ENCODE assay signal across 15 cellular contexts in the genomic region with DNA sequence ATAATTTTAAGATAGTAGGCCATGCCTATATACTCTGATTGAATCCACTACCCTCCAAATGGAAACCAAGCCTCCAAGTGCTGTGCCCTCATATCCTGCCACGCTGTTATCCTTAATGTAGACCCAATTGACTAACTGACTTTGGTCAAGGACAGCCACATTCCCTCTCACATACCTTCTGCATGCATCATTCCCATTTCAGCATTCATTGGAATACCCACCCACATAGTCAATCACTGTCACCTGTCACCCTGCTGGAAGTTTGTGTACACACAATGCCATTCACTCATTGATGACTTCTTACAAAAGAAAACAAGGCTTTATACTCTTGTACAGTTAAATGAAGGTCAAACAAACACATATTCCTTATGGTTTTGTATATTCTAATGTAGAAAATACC.
DNase-seq lines count a peak whose midpoint lies in the region; ATAC-seq and TF ChIP-seq lines count a peak whose summit lies in the region.
"Had no signal": no experiment of that assay in that cellular context is flagged by ENCODE, and none has a peak within 500 bp of the region (broad histone marks: within the 10 kb centered on the region; RNA-seq: fewer than 3 reads in every experiment).

No MANE protein-coding gene starts in this region.

- H3K4me3 ChIP-seq in neural cell (ENCODE audit: low read length) = no peak overlapping the region
- H3K4me3 ChIP-seq: K562 had no signal

- ATAC-seq in HG02588 (IDR thresholded peaks at IDR 0.05; ENCODE audit: unreplicated experiment) = no peak
- ATAC-seq: CD8-positive, alpha-beta T cell; K562 had no signal

- no peaks in the 10 kb centered on the region for H3K36me3 ChIP-seq in neural cell (ENCODE audit: insufficient read depth, low read length)
- H3K36me3 ChIP-seq: BE2C had no signal

- no peaks in the 10 kb centered on the region for H3K79me2 ChIP-seq in neural cell (replicated peaks; ENCODE audit: insufficient read depth, low read length)

- TF ChIP-seq EP300 in neural cell (conservative IDR thresholded peaks at IDR 0.05; ENCODE audit: poor library complexity, severe bottlenecking) = peak; percentile 52

- TF ChIP-seq RAD21 in neural cell (conservative IDR thresholded peaks at IDR 0.05) = no peak

- H3K9me2 ChIP-seq in neural cell (ENCODE audit: insufficient read depth, low read length) = no peaks in the 10 kb centered on the region

- H4K20me1 ChIP-seq in neural cell (ENCODE audit: insufficient read depth) = no peaks in the 10 kb centered on the region

- CTCF ChIA-PET in HEK293T (lab: Yijun Ruan, JAX) = no interaction called here

- no peak overlapping the region for H2AFZ ChIP-seq in neural cell (ENCODE audit: low read depth, low read length)

- in situ Hi-C loops in Caki2 (cut with HindIII; ENCODE audit: low pct_unique_long_range_greater_than_20kb, low sequenced_read_pairs) = no loop called here

- no peaks in the 10 kb centered on the region for H3K9me3 ChIP-seq in neural cell (ENCODE audit: low read length)
- H3K9me3 ChIP-seq: BE2C had no signal

- POLR2A ChIA-PET in HEK293T (lab: Yijun Ruan, JAX) = no interaction called here

- TF ChIP-seq CTCF in neural cell (IDR thresholded peaks at IDR 0.05; ENCODE audit: poor library complexity, severe bottlenecking) = no peak

- no peak overlapping the region for H3K4me2 ChIP-seq in neural cell (ENCODE audit: low read length)

- no peaks in the 10 kb centered on the region for H3K27me3 ChIP-seq in neural cell (ENCODE audit: insufficient read depth, low read depth, low read length)
- H3K27me3 ChIP-seq: BE2C had no signal

- H3F3A ChIP-seq in neural cell (ENCODE audit: insufficient read depth, low read length, poor library complexity, severe bottlenecking) = no peaks in the 10 kb centered on the region

- DNase-seq in Caki2 (ENCODE audit: low read depth) (peak; percentile 14), HEK293T (ENCODE audit: extremely low spot score) (no peak), astrocyte of the hippocampus (ENCODE audit: low read depth, low spot score) (peak; percentile 52)
- no peak for DNase-seq in stimulated activated naive CD4-positive, alpha-beta T cell treated with Interleukin-2 at 50 U/mL for 16 hours (lab: John Stamatoyannopoulos, UW)
- no peak for DNase-seq in activated effector memory CD4-positive, alpha-beta T cell treated with anti-CD3 and anti-CD28 coated beads, Interleukin-2, amount 50 U/mL, for 16 hours
- DNase-seq: BE2C; CD8-positive, alpha-beta T cell; H7; NCI-H1048; NCI-H187; NCI-H446 treated with DMSO at 0.1 percent for 48 hours; SIG-M5 had no signal

- no peak overlapping the region for H3K27ac ChIP-seq in neural cell (ENCODE audit: low read length)

- no peak overlapping the region for H3K9ac ChIP-seq in neural cell (ENCODE audit: low read length)

TF ChIP-seq in HEK293T, 16 proteins besides CTCF, POLR2A, EP300 and RAD21:
- TF ChIP-seq, protein P1, sequence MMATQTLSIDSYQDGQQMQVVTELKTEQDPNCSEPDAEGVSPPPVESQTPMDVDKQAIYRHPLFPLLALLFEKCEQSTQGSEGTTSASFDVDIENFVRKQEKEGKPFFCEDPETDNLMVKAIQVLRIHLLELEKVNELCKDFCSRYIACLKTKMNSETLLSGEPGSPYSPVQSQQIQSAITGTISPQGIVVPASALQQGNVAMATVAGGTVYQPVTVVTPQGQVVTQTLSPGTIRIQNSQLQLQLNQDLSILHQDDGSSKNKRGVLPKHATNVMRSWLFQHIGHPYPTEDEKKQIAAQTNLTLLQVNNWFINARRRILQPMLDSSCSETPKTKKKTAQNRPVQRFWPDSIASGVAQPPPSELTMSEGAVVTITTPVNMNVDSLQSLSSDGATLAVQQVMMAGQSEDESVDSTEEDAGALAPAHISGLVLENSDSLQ (IDR thresholded peaks at IDR 0.05) = peak; percentile 75
- TF ChIP-seq FOXA1 (IDR thresholded peaks at IDR 0.05) (no peak), TARDBP (IDR thresholded peaks at IDR 0.05) (no peak), ARNT (IDR thresholded peaks at IDR 0.05) (no peak), ZNF384 (IDR thresholded peaks at IDR 0.05) (no peak), SP1 (IDR thresholded peaks at IDR 0.05) (no peak), FOXK2 (IDR thresholded peaks at IDR 0.05) (no peak)

TF ChIP-seq in neural cell, 6 proteins besides CTCF, POLR2A, EP300 and RAD21:
- TF ChIP-seq POLR2AphosphoS5 (IDR thresholded peaks at IDR 0.05) (peak; percentile 19), TAF1 (IDR thresholded peaks at IDR 0.05; ENCODE audit: low read depth) (no peak), MXI1 (conservative IDR thresholded peaks at IDR 0.05; ENCODE audit: poor library complexity, severe bottlenecking) (no peak), EZH2 (IDR thresholded peaks at IDR 0.05; ENCODE audit: borderline replicate concordance, insufficient read depth, low read length, poor library complexity, severe bottlenecking) (no peak), SMC3 (conservative IDR thresholded peaks at IDR 0.05; ENCODE audit: poor library complexity) (no peak)
- TF ChIP-seq, protein P2, sequence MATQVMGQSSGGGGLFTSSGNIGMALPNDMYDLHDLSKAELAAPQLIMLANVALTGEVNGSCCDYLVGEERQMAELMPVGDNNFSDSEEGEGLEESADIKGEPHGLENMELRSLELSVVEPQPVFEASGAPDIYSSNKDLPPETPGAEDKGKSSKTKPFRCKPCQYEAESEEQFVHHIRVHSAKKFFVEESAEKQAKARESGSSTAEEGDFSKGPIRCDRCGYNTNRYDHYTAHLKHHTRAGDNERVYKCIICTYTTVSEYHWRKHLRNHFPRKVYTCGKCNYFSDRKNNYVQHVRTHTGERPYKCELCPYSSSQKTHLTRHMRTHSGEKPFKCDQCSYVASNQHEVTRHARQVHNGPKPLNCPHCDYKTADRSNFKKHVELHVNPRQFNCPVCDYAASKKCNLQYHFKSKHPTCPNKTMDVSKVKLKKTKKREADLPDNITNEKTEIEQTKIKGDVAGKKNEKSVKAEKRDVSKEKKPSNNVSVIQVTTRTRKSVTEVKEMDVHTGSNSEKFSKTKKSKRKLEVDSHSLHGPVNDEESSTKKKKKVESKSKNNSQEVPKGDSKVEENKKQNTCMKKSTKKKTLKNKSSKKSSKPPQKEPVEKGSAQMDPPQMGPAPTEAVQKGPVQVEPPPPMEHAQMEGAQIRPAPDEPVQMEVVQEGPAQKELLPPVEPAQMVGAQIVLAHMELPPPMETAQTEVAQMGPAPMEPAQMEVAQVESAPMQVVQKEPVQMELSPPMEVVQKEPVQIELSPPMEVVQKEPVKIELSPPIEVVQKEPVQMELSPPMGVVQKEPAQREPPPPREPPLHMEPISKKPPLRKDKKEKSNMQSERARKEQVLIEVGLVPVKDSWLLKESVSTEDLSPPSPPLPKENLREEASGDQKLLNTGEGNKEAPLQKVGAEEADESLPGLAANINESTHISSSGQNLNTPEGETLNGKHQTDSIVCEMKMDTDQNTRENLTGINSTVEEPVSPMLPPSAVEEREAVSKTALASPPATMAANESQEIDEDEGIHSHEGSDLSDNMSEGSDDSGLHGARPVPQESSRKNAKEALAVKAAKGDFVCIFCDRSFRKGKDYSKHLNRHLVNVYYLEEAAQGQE (IDR thresholded peaks at IDR 0.05; ENCODE audit: borderline replicate concordance) = peak; percentile 67
TF ChIP-seq in neural cell: peak in this region for 2.

Comparison
In these comparisons a context has a peak if more than half of its experiments do, and no peak if none do; other contexts are left out.
1. DNase-seq: peak in Caki2 (single experiment) and astrocyte of the hippocampus (single experiment); none in HEK293T (single experiment), stimulated activated naive CD4-positive, alpha-beta T cell treated with Interleukin-2 at 50 U/mL for 16 hours (single experiment) and activated effector memory CD4-positive, alpha-beta T cell treated with anti-CD3 and anti-CD28 coated beads, Interleukin-2, amount 50 U/mL, for 16 hours (single experiment).